18 cellular contexts compared by ENCODE assay signal in the genomic region with DNA sequence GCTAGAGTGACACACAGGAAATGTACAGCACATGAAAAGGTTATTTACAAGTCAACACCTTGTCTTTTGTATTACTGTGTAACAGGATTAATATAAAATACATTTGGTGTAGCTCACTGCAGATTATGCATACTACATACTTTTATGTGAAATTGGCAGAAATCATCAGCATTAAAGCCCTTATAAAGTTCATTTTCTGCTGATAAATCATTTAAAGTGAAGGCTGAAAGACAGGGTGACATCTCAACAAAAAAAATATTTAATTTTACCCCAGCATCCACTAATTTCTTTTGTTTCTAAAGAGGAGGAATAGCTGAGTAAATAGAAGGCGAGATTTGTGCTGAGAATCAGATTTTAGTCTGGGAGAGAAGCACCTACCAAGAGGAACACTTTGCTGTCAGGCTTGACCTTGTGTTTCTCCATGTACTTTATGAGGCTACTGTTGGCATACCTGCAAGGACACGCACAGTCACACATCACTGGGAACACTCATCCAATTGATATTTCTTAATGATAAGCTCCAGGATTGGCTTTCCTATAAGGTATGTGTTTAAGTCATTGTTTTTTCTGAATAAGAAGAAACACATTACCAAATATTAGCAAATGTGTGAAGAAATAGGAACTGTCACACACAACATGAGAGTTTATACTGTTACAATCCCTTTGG.
"Had no signal": no experiment of that assay in that cellular context is flagged by ENCODE, and none has a peak within 500 bp of the region (broad histone marks: within the 10 kb centered on the region; RNA-seq: fewer than 3 reads in every experiment).

No MANE protein-coding gene starts in this region.

- FAIRE-seq: astrocyte had no signal

- H3K9me3 ChIP-seq: gastrocnemius medialis, heart right ventricle, mucosa of descending colon, transverse colon, vagina had no signal

- H3K27ac ChIP-seq: coronary artery, gastrocnemius medialis, heart right ventricle, transverse colon, vagina had no signal

- ATAC-seq: activated naive CD8-positive, alpha-beta T cell treated with anti-CD3 and anti-CD28 coated beads, Interleukin-2, amount 50 U/mL, for 24 hours; gastrocnemius medialis; mucosa of descending colon; naive thymus-derived CD4-positive, alpha-beta T cell had no signal

- H3K27me3 ChIP-seq: gastrocnemius medialis, heart right ventricle, transverse colon, vagina had no signal

- H3K4me3 ChIP-seq: coronary artery, gastrocnemius medialis, heart right ventricle, mucosa of descending colon, transverse colon, vagina had no signal

- DNase-seq: activated CD4-positive, alpha-beta T cell treated with anti-CD3 and anti-CD28 coated beads, Interleukin-2, amount 50 U/mL, for 1 hour; activated naive CD4-positive, alpha-beta T cell treated with Interleukin-2 at 50 U/mL for 16 hours; activated naive CD8-positive, alpha-beta T cell treated with anti-CD3 and anti-CD28 coated beads, Interleukin-2, amount 50 U/mL, for 24 hours; activated T-cell treated with anti-CD3 and anti-CD28 coated beads for 4 hours; effector CD8-positive, alpha-beta T cell; gastrocnemius medialis; heart right ventricle; mucosa of descending colon; naive thymus-derived CD4-positive, alpha-beta T cell; small intestine; stimulated activated CD4-positive, alpha-beta T cell treated with anti-CD3 and anti-CD28 coated beads, Interleukin-4, amount 100 ng/mL, for 4 hours; stimulated activated CD8-positive, alpha-beta memory T cell treated with anti-CD3 and anti-CD28 coated beads, Interleukin-4, amount 100 ng/mL, for 48 hours; stimulated activated naive CD4-positive, alpha-beta T cell treated with Interleukin-2 at 50 U/mL for 16 hours; SW 1271; transverse colon had no signal
